Comparison of ENCODE assay signal across 23 cellular contexts in genomic region chr18:78102135-78102534, GRCh38.
"Had no signal": no experiment of that assay in that cellular context is flagged by ENCODE, and none has a peak within 500 bp of the region (broad histone marks: within the 10 kb centered on the region; RNA-seq: fewer than 3 reads in every experiment).

No MANE protein-coding gene starts in this region.

- H3K4me2 ChIP-seq: hepatocyte had no signal

- H2AFZ ChIP-seq: hepatocyte had no signal

- H3K27ac Mint-ChIP-seq: dendritic cell treated with granulocyte-macrophage colony-stimulating factor and Interleukin-4, amounts not matched to agents 40 ng/mL and 50 ng/mL, for 4 days; effector memory CD8-positive, alpha-beta T cell; immature natural killer cell had no signal

- H3K4me3 ChIP-seq: colonic mucosa, esophagus squamous epithelium, gastrocnemius medialis, heart left ventricle, hepatocyte, left lung, lower lobe of right lung had no signal

- H3K4me1 ChIP-seq: colonic mucosa, gastrocnemius medialis, heart left ventricle, left lung had no signal

- H3K36me3 ChIP-seq: colonic mucosa, esophagus squamous epithelium, gastrocnemius medialis, heart left ventricle, left lung, lower lobe of right lung had no signal

- H3K79me2 ChIP-seq: hepatocyte had no signal

- DNase-seq: cerebellar nuclear complex; colonic mucosa; cortex of kidney; effector CD8-positive, alpha-beta T cell; effector memory CD8-positive, alpha-beta T cell; esophagus squamous epithelium; foreskin fibroblast; foreskin melanocyte; gastrocnemius medialis; heart left ventricle; hypothalamus; immature natural killer cell; islet precursor cell; kidney; kidney glomerular epithelial cell; left lung; left ventricle myocardium superior; lower lobe of right lung; mesenchymal stem cell; midbrain had no signal

- H3K27me3 ChIP-seq: colonic mucosa, esophagus squamous epithelium, gastrocnemius medialis, heart left ventricle, hepatocyte, left lung had no signal

- H3K4me3 Mint-ChIP-seq: dendritic cell treated with granulocyte-macrophage colony-stimulating factor and Interleukin-4, amounts not matched to agents 40 ng/mL and 50 ng/mL, for 4 days; effector memory CD8-positive, alpha-beta T cell; immature natural killer cell had no signal

- H3K4me1 Mint-ChIP-seq: immature natural killer cell had no signal

- ATAC-seq: effector memory CD8-positive, alpha-beta T cell; gastrocnemius medialis; heart left ventricle; left lung; left ventricle myocardium superior had no signal

- FAIRE-seq: endothelial cell of umbilical vein had no signal

- H3K27ac ChIP-seq: colonic mucosa, esophagus squamous epithelium, gastrocnemius medialis, heart left ventricle, hepatocyte, left lung, lower lobe of right lung had no signal

- H3K36me3 Mint-ChIP-seq: immature natural killer cell had no signal

- H3K9me3 ChIP-seq: colonic mucosa, esophagus squamous epithelium, gastrocnemius medialis, heart left ventricle, lower lobe of right lung had no signal

- H3K27me3 Mint-ChIP-seq: dendritic cell treated with granulocyte-macrophage colony-stimulating factor and Interleukin-4, amounts not matched to agents 40 ng/mL and 50 ng/mL, for 4 days; effector memory CD8-positive, alpha-beta T cell had no signal
